8 cellular contexts compared by ENCODE assay signal in the genomic region with DNA sequence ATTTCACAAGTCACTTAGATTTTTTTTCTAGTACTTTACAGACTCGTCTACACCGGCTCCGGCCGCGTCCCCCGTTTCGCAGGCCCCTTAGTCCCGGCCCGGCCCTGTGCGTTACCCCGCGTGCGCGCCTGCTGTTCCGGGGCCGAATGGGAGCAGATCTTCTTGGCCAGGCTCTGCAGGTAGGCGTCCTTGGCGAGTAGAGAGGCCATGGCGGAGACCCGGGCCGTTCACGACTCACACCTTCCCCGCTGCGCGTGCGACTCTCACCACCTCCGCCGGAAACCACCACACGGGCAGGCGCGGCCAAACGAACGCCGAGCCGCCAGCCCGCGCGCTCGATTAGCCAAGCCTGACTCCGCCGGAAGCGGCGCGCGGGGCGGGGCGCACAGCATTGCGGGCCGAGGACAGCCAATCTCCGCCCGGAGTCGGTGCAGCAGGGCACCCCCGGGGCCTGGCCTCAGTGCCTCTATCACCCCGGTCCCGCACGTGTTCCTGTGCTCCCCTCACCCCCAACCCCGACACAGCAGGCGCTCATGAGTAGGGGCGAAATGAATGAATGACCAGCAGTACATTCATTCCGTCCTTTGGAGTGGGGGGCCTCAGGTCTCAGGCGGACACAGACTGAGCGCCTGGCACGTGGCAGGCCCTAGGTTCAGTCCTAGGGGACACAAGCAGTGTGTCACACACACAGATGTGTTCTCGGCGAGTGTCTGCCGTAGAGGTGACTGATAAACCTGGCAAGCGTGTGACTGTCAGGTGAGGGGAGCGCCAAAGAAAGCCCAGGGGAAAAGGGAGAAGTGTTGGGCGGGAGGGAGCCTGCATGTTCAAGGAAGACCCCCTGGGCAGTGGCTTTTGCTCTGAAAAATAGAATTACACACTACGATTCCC. TPM values are rescaled to one million over a fixed set of nuclear protein-coding genes. Genes with fewer than 3 reads are reported as not detected.
A peak's percentile ranks its signal among the peaks of the same experiment; 100 is the strongest.
DNase-seq lines count a peak whose midpoint lies in the region; ATAC-seq and TF ChIP-seq lines count a peak whose summit lies in the region.

Gene SURF6 (minus strand): TSS at position 265 of the 888 bp plus-strand sequence. CDS start 56 bp downstream, at position 209.

- peak; percentile 79 for ATAC-seq in GM21360 (IDR thresholded peaks at IDR 0.05; ENCODE audit: unreplicated experiment)
- peak; percentile 91 for ATAC-seq in activated CD8-positive, alpha-beta T cell treated with anti-CD3 and anti-CD28 coated beads, Interleukin-2, amount 10 ng/mL, durations not matched to agents 7 days and 5 days
- peak; percentile 96 to 97 for ATAC-seq in lower lobe of right lung

- peak; percentile 89 to 94 (median 93) for DNase-seq in CD8-positive, alpha-beta memory T cell
- DNase-seq in HT-29 (ENCODE audit: low spot score) (peak; percentile 90), NK-92 (lab: John Stamatoyannopoulos, UW; ENCODE audit: unreplicated experiment) (peak; percentile 54), ecto neural progenitor cell (ENCODE audit: low spot score) (peak; percentile 93), lower lobe of right lung (peak; percentile 95)
- peak; percentile 94 for DNase-seq in activated CD8-positive, alpha-beta T cell treated with anti-CD3 and anti-CD28 coated beads, Interleukin-2, amount 10 ng/mL, durations not matched to agents 7 days and 5 days
- peak; percentile 93 for DNase-seq in stimulated activated CD4-positive, alpha-beta T cell treated with anti-CD3 and anti-CD28 coated beads, Interleukin-4, amount 100 ng/mL, for 48 hours (ENCODE audit: low read depth in 2 of 2)

- H3K27me3 ChIP-seq in CD8-positive, alpha-beta memory T cell (ENCODE audit: insufficient read depth, low read length, poor library complexity, severe bottlenecking), result no peaks in the 10 kb centered on the region
- H3K27me3 ChIP-seq in lower lobe of right lung (ENCODE audit: low read depth), result no peaks in the 10 kb centered on the region

- CTCF ChIA-PET in CD8-positive, alpha-beta memory T cell (lab: Charles Lee), result interaction anchor here (1.2 to 2.0 kb wide), 3 partner anchors 35 to 42 kb away, joined by 3 to 7 read pairs (median 5); no protein-coding TSS in a partner anchor
- CTCF ChIA-PET in activated CD8-positive, alpha-beta T cell treated with anti-CD3 and anti-CD28 coated beads, Interleukin-2, amount 10 ng/mL, durations not matched to agents 7 days and 5 days (lab: Charles Lee), result interaction anchor here (1.9 to 2.4 kb wide), 2 partner anchors 35 to 150 kb away, joined by 12 to 13 read pairs; no protein-coding TSS in a partner anchor

- H3K27ac Mint-ChIP-seq in CD8-positive, alpha-beta memory T cell, result peak within 1 kb of the TSS; percentile 92 to 96 (median 94)
- peak within 1 kb of the TSS; percentile 96 for H3K27ac Mint-ChIP-seq in activated CD8-positive, alpha-beta T cell treated with anti-CD3 and anti-CD28 coated beads, Interleukin-2, amount 10 ng/mL, durations not matched to agents 7 days and 5 days

- intact Hi-C loops in lower lobe of right lung (cut with DNase I), result no loop called here

- H3K36me3 Mint-ChIP-seq in CD8-positive, alpha-beta memory T cell, result peaks cover 0 to 65% (median 8%) of the 10 kb centered on the region in 3 donors
- H3K36me3 Mint-ChIP-seq in activated CD8-positive, alpha-beta T cell treated with anti-CD3 and anti-CD28 coated beads, Interleukin-2, amount 10 ng/mL, durations not matched to agents 7 days and 5 days (ENCODE audit: low read depth), result peaks cover 76% of the 10 kb centered on the region

- H3K27me3 Mint-ChIP-seq in CD8-positive, alpha-beta memory T cell, result no peaks in the 10 kb centered on the region
- H3K27me3 Mint-ChIP-seq in activated CD8-positive, alpha-beta T cell treated with anti-CD3 and anti-CD28 coated beads, Interleukin-2, amount 10 ng/mL, durations not matched to agents 7 days and 5 days (ENCODE audit: low read depth), result no peaks in the 10 kb centered on the region

- H3K4me1 ChIP-seq in CD8-positive, alpha-beta memory T cell (ENCODE audit: insufficient read depth, low read length), result peaks cover 41% of the 10 kb centered on the region
- peaks cover 28% of the 10 kb centered on the region for H3K4me1 ChIP-seq in lower lobe of right lung

- H3K4me1 Mint-ChIP-seq in CD8-positive, alpha-beta memory T cell, result peaks cover 36 to 53% (median 49%) of the 10 kb centered on the region in 3 donors
- peaks cover 61% of the 10 kb centered on the region for H3K4me1 Mint-ChIP-seq in activated CD8-positive, alpha-beta T cell treated with anti-CD3 and anti-CD28 coated beads, Interleukin-2, amount 10 ng/mL, durations not matched to agents 7 days and 5 days (ENCODE audit: low read depth)

- peaks cover 26% of the 10 kb centered on the region for H3K36me3 ChIP-seq in CD8-positive, alpha-beta memory T cell (ENCODE audit: insufficient read depth, low read length)
- peaks cover 60% of the 10 kb centered on the region for H3K36me3 ChIP-seq in lower lobe of right lung

- H3K9me3 ChIP-seq in CD8-positive, alpha-beta memory T cell (ENCODE audit: low read length), result no peaks in the 10 kb centered on the region
- no peaks in the 10 kb centered on the region for H3K9me3 ChIP-seq in lower lobe of right lung

- TF ChIP-seq CTCF in lower lobe of right lung (IDR thresholded peaks at IDR 0.05), result no peak

- H3K27ac ChIP-seq in CD8-positive, alpha-beta memory T cell (ENCODE audit: low read depth, low read length), result peak within 1 kb of the TSS; percentile 72
- H3K27ac ChIP-seq in lower lobe of right lung, result peak within 1 kb of the TSS; percentile 83

- POLR2A ChIA-PET in CD8-positive, alpha-beta memory T cell (lab: Charles Lee), result interaction anchor here (0.6 to 2.1 kb wide), 3 partner anchors 20 to 38 kb away, joined by 3 to 14 read pairs (median 8); partner anchors contain the start of genes SURF1 and SURF2
- POLR2A ChIA-PET in activated CD8-positive, alpha-beta T cell treated with anti-CD3 and anti-CD28 coated beads, Interleukin-2, amount 10 ng/mL, durations not matched to agents 7 days and 5 days (lab: Charles Lee), result interaction anchor here (1.8 to 3.8 kb wide), 2 partner anchors 12 to 38 kb away, joined by 7 to 21 read pairs; partner anchors contain the start of genes MED22 and RPL7A

- H3K9me3 Mint-ChIP-seq in CD8-positive, alpha-beta memory T cell, result no peaks in the 10 kb centered on the region
- no peaks in the 10 kb centered on the region for H3K9me3 Mint-ChIP-seq in activated CD8-positive, alpha-beta T cell treated with anti-CD3 and anti-CD28 coated beads, Interleukin-2, amount 10 ng/mL, durations not matched to agents 7 days and 5 days (ENCODE audit: insufficient read depth)

- H3K4me3 ChIP-seq in CD8-positive, alpha-beta memory T cell (ENCODE audit: low read length), result peak within 1 kb of the TSS; percentile 92
- peak within 1 kb of the TSS; percentile 97 for H3K4me3 ChIP-seq in lower lobe of right lung

- peak within 1 kb of the TSS; percentile 95 to 98 (median 96) for H3K4me3 Mint-ChIP-seq in CD8-positive, alpha-beta memory T cell
- H3K4me3 Mint-ChIP-seq in activated CD8-positive, alpha-beta T cell treated with anti-CD3 and anti-CD28 coated beads, Interleukin-2, amount 10 ng/mL, durations not matched to agents 7 days and 5 days, result peak within 1 kb of the TSS; percentile 97

RNA-seq across cellular contexts. Expression of gene SURF6, which starts in this region (rescaled TPM):
- total RNA-seq in CD8-positive, alpha-beta memory T cell, result 10 to 100 TPM; 30.9 to 32.0 TPM
- 15.1 TPM for polyA plus RNA-seq in CD8-positive, alpha-beta memory T cell
- total RNA-seq in HT-29 (2014; rRNA removed; shearing (Covaris generic)), result 30.4 and 32.1 TPM in 2 replicates
- 10 to 100 TPM; 20.1 to 21.4 TPM for total RNA-seq in activated CD8-positive, alpha-beta T cell treated with anti-CD3 and anti-CD28 coated beads, Interleukin-2, amount 10 ng/mL, durations not matched to agents 7 days and 5 days
- 15.2 TPM for total RNA-seq in lower lobe of right lung

Comparison
In these comparisons a context has a peak if more than half of its experiments do, and no peak if none do; other contexts are left out.
1. Peak in every context shown above with its lines: DNase-seq, ATAC-seq, H3K4me3 ChIP-seq and H3K27ac ChIP-seq.